ENCODE assay signal across 1 cellular context in the genomic region with DNA sequence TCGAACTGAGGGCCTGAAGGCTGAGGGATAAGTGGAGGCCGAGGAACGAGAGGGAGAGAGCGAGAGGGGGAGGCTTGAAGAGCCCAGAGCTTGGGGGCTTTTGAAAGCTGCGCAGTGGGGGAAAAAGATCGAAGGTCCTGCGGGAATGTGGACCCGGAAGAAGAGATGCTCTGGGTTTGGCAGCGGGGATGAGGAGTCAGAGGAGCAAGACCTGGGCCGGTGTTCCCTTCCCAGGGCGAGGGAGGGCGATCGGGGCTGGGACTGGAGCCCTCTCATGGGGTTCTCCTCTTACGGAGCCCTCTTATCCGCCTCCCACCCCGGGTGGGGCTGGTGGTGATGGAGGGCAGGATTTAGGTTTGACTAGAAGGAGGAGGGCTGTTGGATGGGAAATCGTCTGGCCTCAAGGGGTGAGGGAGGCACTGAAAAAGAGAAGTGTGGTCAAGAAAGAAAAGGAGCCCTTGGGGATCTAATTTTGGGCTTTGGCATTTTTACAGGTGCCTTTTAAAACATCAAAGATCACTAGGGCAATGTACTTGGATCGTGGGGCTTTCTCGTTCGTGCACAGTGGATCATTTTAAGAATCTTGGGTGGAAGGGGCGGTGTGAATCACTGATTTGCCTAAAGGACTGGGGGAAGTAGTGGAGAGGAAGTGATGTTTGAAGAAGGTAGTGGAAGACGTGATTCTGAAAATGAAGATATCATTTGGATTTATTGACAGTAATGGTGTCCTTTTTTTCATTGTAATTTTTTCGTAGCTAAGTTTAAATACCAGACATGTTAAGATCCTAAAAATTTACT.
TF ChIP-seq lines count a peak whose summit lies in the region.

No MANE protein-coding gene starts in this region.

TF ChIP-seq in HepG2, 621 proteins besides CTCF, POLR2A, EP300 and RAD21 (continued from another document and continues in another):
- TF ChIP-seq, protein P1, sequence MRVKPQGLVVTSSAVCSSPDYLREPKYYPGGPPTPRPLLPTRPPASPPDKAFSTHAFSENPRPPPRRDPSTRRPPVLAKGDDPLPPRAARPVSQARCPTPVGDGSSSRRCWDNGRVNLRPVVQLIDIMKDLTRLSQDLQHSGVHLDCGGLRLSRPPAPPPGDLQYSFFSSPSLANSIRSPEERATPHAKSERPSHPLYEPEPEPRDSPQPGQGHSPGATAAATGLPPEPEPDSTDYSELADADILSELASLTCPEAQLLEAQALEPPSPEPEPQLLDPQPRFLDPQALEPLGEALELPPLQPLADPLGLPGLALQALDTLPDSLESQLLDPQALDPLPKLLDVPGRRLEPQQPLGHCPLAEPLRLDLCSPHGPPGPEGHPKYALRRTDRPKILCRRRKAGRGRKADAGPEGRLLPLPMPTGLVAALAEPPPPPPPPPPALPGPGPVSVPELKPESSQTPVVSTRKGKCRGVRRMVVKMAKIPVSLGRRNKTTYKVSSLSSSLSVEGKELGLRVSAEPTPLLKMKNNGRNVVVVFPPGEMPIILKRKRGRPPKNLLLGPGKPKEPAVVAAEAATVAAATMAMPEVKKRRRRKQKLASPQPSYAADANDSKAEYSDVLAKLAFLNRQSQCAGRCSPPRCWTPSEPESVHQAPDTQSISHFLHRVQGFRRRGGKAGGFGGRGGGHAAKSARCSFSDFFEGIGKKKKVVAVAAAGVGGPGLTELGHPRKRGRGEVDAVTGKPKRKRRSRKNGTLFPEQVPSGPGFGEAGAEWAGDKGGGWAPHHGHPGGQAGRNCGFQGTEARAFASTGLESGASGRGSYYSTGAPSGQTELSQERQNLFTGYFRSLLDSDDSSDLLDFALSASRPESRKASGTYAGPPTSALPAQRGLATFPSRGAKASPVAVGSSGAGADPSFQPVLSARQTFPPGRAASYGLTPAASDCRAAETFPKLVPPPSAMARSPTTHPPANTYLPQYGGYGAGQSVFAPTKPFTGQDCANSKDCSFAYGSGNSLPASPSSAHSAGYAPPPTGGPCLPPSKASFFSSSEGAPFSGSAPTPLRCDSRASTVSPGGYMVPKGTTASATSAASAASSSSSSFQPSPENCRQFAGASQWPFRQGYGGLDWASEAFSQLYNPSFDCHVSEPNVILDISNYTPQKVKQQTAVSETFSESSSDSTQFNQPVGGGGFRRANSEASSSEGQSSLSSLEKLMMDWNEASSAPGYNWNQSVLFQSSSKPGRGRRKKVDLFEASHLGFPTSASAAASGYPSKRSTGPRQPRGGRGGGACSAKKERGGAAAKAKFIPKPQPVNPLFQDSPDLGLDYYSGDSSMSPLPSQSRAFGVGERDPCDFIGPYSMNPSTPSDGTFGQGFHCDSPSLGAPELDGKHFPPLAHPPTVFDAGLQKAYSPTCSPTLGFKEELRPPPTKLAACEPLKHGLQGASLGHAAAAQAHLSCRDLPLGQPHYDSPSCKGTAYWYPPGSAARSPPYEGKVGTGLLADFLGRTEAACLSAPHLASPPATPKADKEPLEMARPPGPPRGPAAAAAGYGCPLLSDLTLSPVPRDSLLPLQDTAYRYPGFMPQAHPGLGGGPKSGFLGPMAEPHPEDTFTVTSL (CRISPR knock-in tag; IDR thresholded peaks at IDR 0.05; ENCODE audit: borderline replicate concordance): no peak; the same call in 1 of the 2 replicates
- TF ChIP-seq, protein P2, sequence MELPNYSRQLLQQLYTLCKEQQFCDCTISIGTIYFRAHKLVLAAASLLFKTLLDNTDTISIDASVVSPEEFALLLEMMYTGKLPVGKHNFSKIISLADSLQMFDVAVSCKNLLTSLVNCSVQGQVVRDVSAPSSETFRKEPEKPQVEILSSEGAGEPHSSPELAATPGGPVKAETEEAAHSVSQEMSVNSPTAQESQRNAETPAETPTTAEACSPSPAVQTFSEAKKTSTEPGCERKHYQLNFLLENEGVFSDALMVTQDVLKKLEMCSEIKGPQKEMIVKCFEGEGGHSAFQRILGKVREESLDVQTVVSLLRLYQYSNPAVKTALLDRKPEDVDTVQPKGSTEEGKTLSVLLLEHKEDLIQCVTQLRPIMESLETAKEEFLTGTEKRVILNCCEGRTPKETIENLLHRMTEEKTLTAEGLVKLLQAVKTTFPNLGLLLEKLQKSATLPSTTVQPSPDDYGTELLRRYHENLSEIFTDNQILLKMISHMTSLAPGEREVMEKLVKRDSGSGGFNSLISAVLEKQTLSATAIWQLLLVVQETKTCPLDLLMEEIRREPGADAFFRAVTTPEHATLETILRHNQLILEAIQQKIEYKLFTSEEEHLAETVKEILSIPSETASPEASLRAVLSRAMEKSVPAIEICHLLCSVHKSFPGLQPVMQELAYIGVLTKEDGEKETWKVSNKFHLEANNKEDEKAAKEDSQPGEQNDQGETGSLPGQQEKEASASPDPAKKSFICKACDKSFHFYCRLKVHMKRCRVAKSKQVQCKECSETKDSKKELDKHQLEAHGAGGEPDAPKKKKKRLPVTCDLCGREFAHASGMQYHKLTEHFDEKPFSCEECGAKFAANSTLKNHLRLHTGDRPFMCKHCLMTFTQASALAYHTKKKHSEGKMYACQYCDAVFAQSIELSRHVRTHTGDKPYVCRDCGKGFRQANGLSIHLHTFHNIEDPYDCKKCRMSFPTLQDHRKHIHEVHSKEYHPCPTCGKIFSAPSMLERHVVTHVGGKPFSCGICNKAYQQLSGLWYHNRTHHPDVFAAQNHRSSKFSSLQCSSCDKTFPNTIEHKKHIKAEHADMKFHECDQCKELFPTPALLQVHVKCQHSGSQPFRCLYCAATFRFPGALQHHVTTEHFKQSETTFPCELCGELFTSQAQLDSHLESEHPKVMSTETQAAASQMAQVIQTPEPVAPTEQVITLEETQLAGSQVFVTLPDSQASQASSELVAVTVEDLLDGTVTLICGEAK (IDR thresholded peaks at IDR 0.05): no peak
- TF ChIP-seq, protein P2 (CRISPR knock-in tag; IDR thresholded peaks at IDR 0.05): no peak
- no peak for TF ChIP-seq EHMT2 (IDR thresholded peaks at IDR 0.05; ENCODE audit: borderline replicate concordance, low read depth, low read length)
- 0 out of 2 replicates have a peak, but pooled peaks have one; percentile 9 for TF ChIP-seq SALL2 (CRISPR knock-in tag; IDR thresholded peaks at IDR 0.05)
- TF ChIP-seq, protein P3, sequence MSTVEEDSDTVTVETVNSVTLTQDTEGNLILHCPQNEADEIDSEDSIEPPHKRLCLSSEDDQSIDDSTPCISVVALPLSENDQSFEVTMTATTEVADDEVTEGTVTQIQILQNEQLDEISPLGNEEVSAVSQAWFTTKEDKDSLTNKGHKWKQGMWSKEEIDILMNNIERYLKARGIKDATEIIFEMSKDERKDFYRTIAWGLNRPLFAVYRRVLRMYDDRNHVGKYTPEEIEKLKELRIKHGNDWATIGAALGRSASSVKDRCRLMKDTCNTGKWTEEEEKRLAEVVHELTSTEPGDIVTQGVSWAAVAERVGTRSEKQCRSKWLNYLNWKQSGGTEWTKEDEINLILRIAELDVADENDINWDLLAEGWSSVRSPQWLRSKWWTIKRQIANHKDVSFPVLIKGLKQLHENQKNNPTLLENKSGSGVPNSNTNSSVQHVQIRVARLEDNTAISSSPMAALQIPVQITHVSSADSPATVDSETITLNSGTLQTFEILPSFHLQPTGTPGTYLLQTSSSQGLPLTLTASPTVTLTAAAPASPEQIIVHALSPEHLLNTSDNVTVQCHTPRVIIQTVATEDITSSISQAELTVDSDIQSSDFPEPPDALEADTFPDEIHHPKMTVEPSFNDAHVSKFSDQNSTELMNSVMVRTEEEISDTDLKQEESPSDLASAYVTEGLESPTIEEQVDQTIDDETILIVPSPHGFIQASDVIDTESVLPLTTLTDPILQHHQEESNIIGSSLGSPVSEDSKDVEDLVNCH (CRISPR knock-in tag; IDR thresholded peaks at IDR 0.05): no peak
- no peak for TF ChIP-seq ZSCAN9 (CRISPR knock-in tag; IDR thresholded peaks at IDR 0.05; ENCODE audit: borderline replicate concordance)
- TF ChIP-seq ZNF501 (CRISPR knock-in tag; IDR thresholded peaks at IDR 0.05): no peak
- no peak for TF ChIP-seq ERF (CRISPR knock-in tag; IDR thresholded peaks at IDR 0.05)
- no peak for TF ChIP-seq MTA1 (CRISPR knock-in tag; IDR thresholded peaks at IDR 0.05; ENCODE audit: borderline replicate concordance)
- TF ChIP-seq ZNF296 (CRISPR knock-in tag; conservative IDR thresholded peaks at IDR 0.05): no peak
- peak; percentile 55; the same call in 1 of the 2 replicates for TF ChIP-seq MYNN (CRISPR knock-in tag; IDR thresholded peaks at IDR 0.05; ENCODE audit: low read depth)
- no peak for TF ChIP-seq TBX3 (IDR thresholded peaks at IDR 0.05; ENCODE audit: borderline replicate concordance)
- TF ChIP-seq ZNF589 (CRISPR knock-in tag; conservative IDR thresholded peaks at IDR 0.05): no peak
- no peak for TF ChIP-seq ZNF562 (CRISPR knock-in tag; IDR thresholded peaks at IDR 0.05; ENCODE audit: borderline replicate concordance)
- peak; percentile 13; the same call in 1 of the 2 replicates for TF ChIP-seq ZNF563 (CRISPR knock-in tag; IDR thresholded peaks at IDR 0.05)
- TF ChIP-seq ZFP90 (CRISPR knock-in tag; IDR thresholded peaks at IDR 0.05; ENCODE audit: borderline replicate concordance): no peak
- no peak for TF ChIP-seq ZNF432 (CRISPR knock-in tag; IDR thresholded peaks at IDR 0.05; ENCODE audit: borderline replicate concordance)
- TF ChIP-seq ZBTB42 (CRISPR knock-in tag; IDR thresholded peaks at IDR 0.05): no peak
- no peak for TF ChIP-seq ZNF75D (CRISPR knock-in tag; IDR thresholded peaks at IDR 0.05; ENCODE audit: borderline replicate concordance)
- TF ChIP-seq RFXANK (CRISPR knock-in tag; IDR thresholded peaks at IDR 0.05): no peak
- TF ChIP-seq NFKB2 (CRISPR knock-in tag; IDR thresholded peaks at IDR 0.05; ENCODE audit: borderline replicate concordance): 0 out of 2 replicates have a peak, but pooled peaks have one; percentile 11
- TF ChIP-seq, protein P4, sequence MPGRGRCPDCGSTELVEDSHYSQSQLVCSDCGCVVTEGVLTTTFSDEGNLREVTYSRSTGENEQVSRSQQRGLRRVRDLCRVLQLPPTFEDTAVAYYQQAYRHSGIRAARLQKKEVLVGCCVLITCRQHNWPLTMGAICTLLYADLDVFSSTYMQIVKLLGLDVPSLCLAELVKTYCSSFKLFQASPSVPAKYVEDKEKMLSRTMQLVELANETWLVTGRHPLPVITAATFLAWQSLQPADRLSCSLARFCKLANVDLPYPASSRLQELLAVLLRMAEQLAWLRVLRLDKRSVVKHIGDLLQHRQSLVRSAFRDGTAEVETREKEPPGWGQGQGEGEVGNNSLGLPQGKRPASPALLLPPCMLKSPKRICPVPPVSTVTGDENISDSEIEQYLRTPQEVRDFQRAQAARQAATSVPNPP (CRISPR knock-in tag; IDR thresholded peaks at IDR 0.05): peak; percentile 13; the same call in 1 of the 2 replicates
- TF ChIP-seq, protein P5, sequence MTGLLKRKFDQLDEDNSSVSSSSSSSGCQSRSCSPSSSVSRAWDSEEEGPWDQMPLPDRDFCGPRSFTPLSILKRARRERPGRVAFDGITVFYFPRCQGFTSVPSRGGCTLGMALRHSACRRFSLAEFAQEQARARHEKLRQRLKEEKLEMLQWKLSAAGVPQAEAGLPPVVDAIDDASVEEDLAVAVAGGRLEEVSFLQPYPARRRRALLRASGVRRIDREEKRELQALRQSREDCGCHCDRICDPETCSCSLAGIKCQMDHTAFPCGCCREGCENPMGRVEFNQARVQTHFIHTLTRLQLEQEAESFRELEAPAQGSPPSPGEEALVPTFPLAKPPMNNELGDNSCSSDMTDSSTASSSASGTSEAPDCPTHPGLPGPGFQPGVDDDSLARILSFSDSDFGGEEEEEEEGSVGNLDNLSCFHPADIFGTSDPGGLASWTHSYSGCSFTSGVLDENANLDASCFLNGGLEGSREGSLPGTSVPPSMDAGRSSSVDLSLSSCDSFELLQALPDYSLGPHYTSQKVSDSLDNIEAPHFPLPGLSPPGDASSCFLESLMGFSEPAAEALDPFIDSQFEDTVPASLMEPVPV (CRISPR knock-in tag; IDR thresholded peaks at IDR 0.05): 0 out of 2 replicates have a peak, but pooled peaks have one; percentile 35
- TF ChIP-seq RFX3 (CRISPR knock-in tag; IDR thresholded peaks at IDR 0.05): no peak
- no peak for TF ChIP-seq NR3C1 (CRISPR knock-in tag; IDR thresholded peaks at IDR 0.05)
- TF ChIP-seq, protein P6, sequence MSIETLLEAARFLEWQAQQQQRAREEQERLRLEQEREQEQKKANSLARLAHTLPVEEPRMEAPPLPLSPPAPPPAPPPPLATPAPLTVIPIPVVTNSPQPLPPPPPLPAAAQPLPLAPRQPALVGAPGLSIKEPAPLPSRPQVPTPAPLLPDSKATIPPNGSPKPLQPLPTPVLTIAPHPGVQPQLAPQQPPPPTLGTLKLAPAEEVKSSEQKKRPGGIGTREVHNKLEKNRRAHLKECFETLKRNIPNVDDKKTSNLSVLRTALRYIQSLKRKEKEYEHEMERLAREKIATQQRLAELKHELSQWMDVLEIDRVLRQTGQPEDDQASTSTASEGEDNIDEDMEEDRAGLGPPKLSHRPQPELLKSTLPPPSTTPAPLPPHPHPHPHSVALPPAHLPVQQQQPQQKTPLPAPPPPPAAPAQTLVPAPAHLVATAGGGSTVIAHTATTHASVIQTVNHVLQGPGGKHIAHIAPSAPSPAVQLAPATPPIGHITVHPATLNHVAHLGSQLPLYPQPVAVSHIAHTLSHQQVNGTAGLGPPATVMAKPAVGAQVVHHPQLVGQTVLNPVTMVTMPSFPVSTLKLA (IDR thresholded peaks at IDR 0.05): no peak
- TF ChIP-seq FOSL1 (CRISPR knock-in tag; IDR thresholded peaks at IDR 0.05; ENCODE audit: borderline replicate concordance): no peak
